In the genomic region with DNA sequence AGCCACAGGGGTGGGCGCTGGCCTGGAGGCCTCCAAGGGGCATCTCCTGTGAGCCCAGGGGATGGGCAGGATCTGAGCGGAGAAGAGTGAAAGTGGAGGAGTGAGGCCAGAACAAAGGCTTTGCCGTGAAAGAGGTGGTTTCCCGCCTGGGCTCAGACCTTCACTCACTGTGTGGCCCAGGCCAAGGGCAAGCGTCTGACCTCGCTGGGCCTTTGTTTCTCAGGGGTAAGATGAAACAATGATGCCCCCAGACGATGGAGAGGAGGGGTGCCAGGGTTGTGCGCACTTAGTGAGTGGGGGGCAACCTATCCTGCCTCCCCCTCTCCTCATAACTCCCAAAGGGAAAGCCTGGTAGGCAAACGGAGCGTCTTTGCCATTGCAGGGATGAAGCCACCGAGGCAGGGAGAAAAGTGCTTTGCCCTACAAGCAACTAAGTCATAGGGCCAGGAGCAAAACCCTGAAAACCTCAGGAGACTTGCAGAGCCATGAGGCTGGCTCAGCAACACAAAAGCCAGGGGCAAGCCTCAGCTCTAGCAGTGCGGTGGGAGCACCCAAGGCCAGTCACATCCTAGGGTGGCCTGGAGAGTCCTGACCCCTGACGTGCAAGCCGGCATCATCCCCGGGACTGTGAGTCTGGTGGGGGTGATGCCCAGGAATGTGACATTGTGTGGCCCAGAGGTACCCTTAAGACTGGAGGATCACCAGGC, we compare ENCODE assay signal across 8 cellular contexts. TPM values are rescaled to one million over a fixed set of nuclear protein-coding genes. Genes with fewer than 3 reads are reported as not detected.
A peak's percentile ranks its signal among the peaks of the same experiment; 100 is the strongest.
DNase-seq lines count a peak whose midpoint lies in the region; ATAC-seq, FAIRE-seq and TF ChIP-seq lines count a peak whose summit lies in the region.

No MANE protein-coding gene starts in this region.

- H3K9me3 ChIP-seq in heart left ventricle: no peaks in the 10 kb centered on the region
- H3K9me3 ChIP-seq in K562 (replicated peaks; ENCODE audit: control insufficient read depth, insufficient read depth, low read depth, low read length): no peaks in the 10 kb centered on the region
- H3K9me3 ChIP-seq in mucosa of stomach (ENCODE audit: control insufficient read depth, low read length): no peaks in the 10 kb centered on the region
- no peaks in the 10 kb centered on the region for H3K9me3 ChIP-seq in upper lobe of right lung

- H3K36me3 ChIP-seq in heart left ventricle (no peaks in the 10 kb centered on the region), K562 (ENCODE audit: control insufficient read depth, insufficient read depth, low read length) (0 out of 3 replicates have a peak, but pooled peaks cover under 1% of the 10 kb centered on the region), mucosa of stomach (ENCODE audit: control insufficient read depth, insufficient read depth, low read length) (no peaks in the 10 kb centered on the region), upper lobe of right lung (no peaks in the 10 kb centered on the region)

- H3K4me2 ChIP-seq in K562 (ENCODE audit: insufficient read depth, low read length): peak overlapping the region; percentile 79

- no peaks in the 10 kb centered on the region for H3K9me1 ChIP-seq in K562 (ENCODE audit: control insufficient read depth, insufficient read depth, low read length)

- TF ChIP-seq RAD21 in K562 (CRISPR knock-in tag; conservative IDR thresholded peaks at IDR 0.05 in 1 of 2, IDR thresholded peaks at IDR 0.05 in 1 of 2): no peak

- H3K79me2 ChIP-seq in K562 (ENCODE audit: control insufficient read depth, insufficient read depth, low read length): peaks cover 41% of the 10 kb centered on the region

- DNase-seq in heart left ventricle (no peak), left ventricle myocardium superior (no peak), K562 (ENCODE audit: extremely low read depth in 1 of 4, low spot score in 3 of 4) (no peak), upper lobe of right lung (no peak), GF-D8 (lab: John Stamatoyannopoulos, UW) (no peak), GM19239 (ENCODE audit: insufficient read length, low spot score) (no peak)

- peak overlapping the region in 10 of 12 donors; percentile 46 to 79 (median 68) for H3K4me3 ChIP-seq in heart left ventricle
- peak overlapping the region; percentile 68 for H3K4me3 ChIP-seq in K562
- no peak overlapping the region for H3K4me3 ChIP-seq in mucosa of stomach (ENCODE audit: low read length)
- H3K4me3 ChIP-seq in upper lobe of right lung: peak overlapping the region; percentile 57

- TF ChIP-seq EP300 in K562 (IDR thresholded peaks at IDR 0.05; ENCODE audit: low read length): no peak

- 50 to 61% (median 54%) methylated on average over 11 to 15 of the region's 15 CpGs for WGBS in heart left ventricle, 4 donors
- 43% methylated on average over 13 of the region's 15 CpGs for WGBS in K562 (ENCODE audit: insufficient coverage, low coverage, missing lambda C conversion rate)

- H3K9ac ChIP-seq in K562 (ENCODE audit: insufficient read depth in 1 of 2, low read depth in 2 of 2, low read length in 2 of 2) (peak overlapping the region; percentile 57 to 92), mucosa of stomach (ENCODE audit: low read length) (peak overlapping the region; percentile 22)

- H3K27me3 ChIP-seq in heart left ventricle: peaks cover 0 to 17% (median 5%) of the 10 kb centered on the region in 9 donors
- H3K27me3 ChIP-seq in K562 (ENCODE audit: control insufficient read depth in 2 of 2, insufficient read depth in 2 of 2, low read length in 2 of 2): no peaks in the 10 kb centered on the region
- H3K27me3 ChIP-seq in mucosa of stomach (ENCODE audit: control insufficient read depth, insufficient read depth, low read length): peaks cover 29% of the 10 kb centered on the region
- H3K27me3 ChIP-seq in upper lobe of right lung: no peaks in the 10 kb centered on the region

- POLR2A ChIA-PET in K562 (lab: Yijun Ruan, JAX): interaction anchor here (0.6 to 0.7 kb wide), 2 partner anchors 15 to 225 kb away, joined by 3 read pairs; no protein-coding TSS in a partner anchor

- TF ChIP-seq POLR2A in heart left ventricle (IDR thresholded peaks at IDR 0.05) (no peak), K562 (conservative IDR thresholded peaks at IDR 0.05) (no peak)

- peak overlapping the region; percentile 97 for H2AFZ ChIP-seq in K562 (ENCODE audit: low read depth, low read length)

- no TSS peak for BruUV-seq in K562 (replicated peaks; lab: Mats Ljungman, UMichigan)

- ATAC-seq in heart left ventricle (no peak), left ventricle myocardium superior (no peak), K562 (no peak), upper lobe of right lung (no peak), HG03565 (IDR thresholded peaks at IDR 0.05; ENCODE audit: unreplicated experiment) (no peak)

- CTCF ChIA-PET in K562 (lab: Yijun Ruan, JAX; ENCODE audit: low intra/inter-chr PET ratio): no interaction called here

- H4K20me1 ChIP-seq in K562 (replicated peaks; ENCODE audit: control insufficient read depth, insufficient read depth, low read length): no peaks in the 10 kb centered on the region; the same call in 1 of the 2 replicates

- peak overlapping the region in 11 of 12 donors; percentile 33 to 84 (median 66) for H3K27ac ChIP-seq in heart left ventricle
- peak overlapping the region; percentile 75 for H3K27ac ChIP-seq in K562 (ENCODE audit: extremely low read depth, low read depth, low read length)
- H3K27ac ChIP-seq in upper lobe of right lung: no peak overlapping the region

- TF ChIP-seq CTCF in heart left ventricle (IDR thresholded peaks at IDR 0.05) (no peak), K562 (IDR thresholded peaks at IDR 0.05 in 2 of 3, conservative IDR thresholded peaks at IDR 0.05 in 1 of 3; ENCODE audit: insufficient read depth in 2 of 3, low read depth in 1 of 3, low read length in 3 of 3) (no peak), upper lobe of right lung (IDR thresholded peaks at IDR 0.05) (no peak)

- in situ Hi-C loops in K562 (cut with MboI): no loop called here

- H3K4me1 ChIP-seq in heart left ventricle: peaks cover 1 to 44% (median 26%) of the 10 kb centered on the region in 12 donors
- peaks cover 25 to 76% of the 10 kb centered on the region in 2 experiments for H3K4me1 ChIP-seq in K562 (replicated peaks in 1 of 2; ENCODE audit: control insufficient read depth in 2 of 2, insufficient read depth in 2 of 2, low read length in 2 of 2)
- H3K4me1 ChIP-seq in mucosa of stomach (ENCODE audit: control insufficient read depth, insufficient read depth, low read length): peaks cover 12% of the 10 kb centered on the region
- H3K4me1 ChIP-seq in upper lobe of right lung: peaks cover 24% of the 10 kb centered on the region

- no peak for FAIRE-seq in K562 (lab: Jason Lieb, UNC)
- FAIRE-seq in GM19239 (lab: Jason Lieb, UNC): no peak

- intact Hi-C loops in heart left ventricle (cut with DNase I) (loop anchor here in 1 of 10 donors (5.0 to 10.0 kb wide), 2 partner anchors 117 to 211 kb away; a partner anchor contains a TSS), left ventricle myocardium superior (cut with micrococcal nuclease) (no loop called here), K562 (cut with micrococcal nuclease) (loop anchor here (10.0 kb wide), 1 partner anchor 119 kb away; a partner anchor contains a TSS), upper lobe of right lung (cut with DNase I) (no loop called here)

RNA-seq across cellular contexts. Expression of a gene that starts 0.9 kb away (rescaled TPM):
- 10 to 100 TPM in 2 of 9 donors, 1 to 10 TPM in 7; 2.9 to 15.6 (median 4.7) TPM for total RNA-seq in heart left ventricle
- 1 to 10 TPM; 5.2 to 6.7 TPM for polyA plus RNA-seq in heart left ventricle
- total RNA-seq in left ventricle myocardium superior: 5.5 TPM
- 14.9 and 42.3 TPM in 2 replicates for total RNA-seq in K562 (2011; cell fraction: chromatin; rRNA removed; ENCODE audit: low replicate concordance)
- 45.7 and 51.0 TPM in 2 replicates for total RNA-seq in K562 (2011; cell fraction: nucleolus; rRNA removed)
- total RNA-seq in K562 (2011; cell fraction: nucleoplasm; rRNA removed): 22.8 and 23.8 TPM in 2 replicates
- total RNA-seq in K562 (2014; rRNA removed): 65.6 and 79.2 TPM in 2 replicates
- total RNA-seq in K562 (2014; rRNA removed; fragmentation: Illumina TruSeq; extraction: Trizol): 6.8 and 8.8 TPM in 2 replicates
- 29.4 and 29.9 TPM in 2 replicates for total RNA-seq in K562 (2015; rRNA removed; fragmentation: Illumina TruSeq; extraction: Trizol)
- 50.2 and 52.4 TPM in 2 replicates for total RNA-seq in K562 (2021)
- polyA plus RNA-seq in K562 (2011; rRNA removed): 30.9 and 37.6 TPM in 2 replicates
- 51.3 and 126 TPM in 2 replicates for polyA plus RNA-seq in K562 (2011; cell fraction: cytosol; rRNA removed)
- 98.8 and 152 TPM in 2 replicates for polyA plus RNA-seq in K562 (2011; cell fraction: nucleus; rRNA removed)
- polyA plus RNA-seq in K562 (2012): 20.9 and 32.0 TPM in 2 replicates
- 20.3 and 36.0 TPM in 2 replicates for polyA plus RNA-seq in K562 (2014; fragmentation: Illumina TruSeq; extraction: Trizol)
- under 1 TPM; 0.70 to 0.85 TPM for polyA plus RNA-seq in K562 (2014; fragmentation: Nextera tagmentation; extraction: Ambion mirVana)
- polyA plus RNA-seq in K562 (2014; rRNA removed): 58.0 and 60.2 TPM in 2 replicates
- polyA minus RNA-seq in K562 (2011; rRNA and poly(A)+ RNA removed): 4.9 and 7.8 TPM in 2 replicates
- polyA minus RNA-seq in K562 (2011; cell fraction: cytosol; rRNA and poly(A)+ RNA removed): 17.1 and 19.4 TPM in 2 replicates
- polyA minus RNA-seq in K562 (2011; cell fraction: nucleus; rRNA and poly(A)+ RNA removed): 7.1 and 9.2 TPM in 2 replicates
- 12.4 TPM for total RNA-seq in upper lobe of right lung

RNA-seq across cellular contexts. Expression of a gene that starts 4.0 kb away (rescaled TPM):
- total RNA-seq in heart left ventricle: 10 to 100 TPM in 5 of 9 donors, 1 to 10 TPM in 4; 3.0 to 17.8 (median 10.1) TPM
- 1 to 10 TPM; 5.9 to 7.1 TPM for polyA plus RNA-seq in heart left ventricle
- total RNA-seq in left ventricle myocardium superior: 9.9 TPM
- total RNA-seq in K562 (2011; cell fraction: chromatin; rRNA removed; ENCODE audit: low replicate concordance): 274 and 684 TPM in 2 replicates
- total RNA-seq in K562 (2011; cell fraction: nucleolus; rRNA removed): 188 TPM in 2 replicates
- total RNA-seq in K562 (2011; cell fraction: nucleoplasm; rRNA removed): 175 and 176 TPM in 2 replicates
- total RNA-seq in K562 (2014; rRNA removed): 27.7 and 32.0 TPM in 2 replicates
- 11.3 and 12.0 TPM in 2 replicates for total RNA-seq in K562 (2014; rRNA removed; fragmentation: Illumina TruSeq; extraction: Trizol)
- total RNA-seq in K562 (2015; rRNA removed; fragmentation: Illumina TruSeq; extraction: Trizol): 14.0 and 15.4 TPM in 2 replicates
- 53.1 and 61.0 TPM in 2 replicates for total RNA-seq in K562 (2021)
- polyA plus RNA-seq in K562 (2011; rRNA removed): 25.2 and 34.3 TPM in 2 replicates
- 10.0 and 23.6 TPM in 2 replicates for polyA plus RNA-seq in K562 (2011; cell fraction: cytosol; rRNA removed)
- polyA plus RNA-seq in K562 (2011; cell fraction: nucleus; rRNA removed): 238 and 368 TPM in 2 replicates
- 10.8 and 25.1 TPM in 2 replicates for polyA plus RNA-seq in K562 (2012)
- polyA plus RNA-seq in K562 (2014; fragmentation: Illumina TruSeq; extraction: Trizol): 17.9 and 20.1 TPM in 2 replicates
- under 1 TPM; 0.36 to 0.45 TPM for polyA plus RNA-seq in K562 (2014; fragmentation: Nextera tagmentation; extraction: Ambion mirVana)
- polyA plus RNA-seq in K562 (2014; rRNA removed): 31.8 and 35.7 TPM in 2 replicates
- polyA minus RNA-seq in K562 (2011; rRNA and poly(A)+ RNA removed): 48.3 and 49.0 TPM in 2 replicates
- polyA minus RNA-seq in K562 (2011; cell fraction: cytosol; rRNA and poly(A)+ RNA removed): 14.8 and 14.9 TPM in 2 replicates
- polyA minus RNA-seq in K562 (2011; cell fraction: nucleus; rRNA and poly(A)+ RNA removed): 63.7 and 84.3 TPM in 2 replicates
- 26.7 TPM for total RNA-seq in upper lobe of right lung

RNA-seq across cellular contexts. Expression of a gene that starts 27.2 kb away (rescaled TPM):
- total RNA-seq in heart left ventricle (10 to 100 TPM in 1 of 9 donors, 1 to 10 TPM in 8; 4.3 to 10.0 (median 5.9) TPM), left ventricle myocardium superior (5.9 TPM), K562 (2014; rRNA removed) (10.2 and 11.5 TPM in 2 replicates), K562 (2014; rRNA removed; fragmentation: Illumina TruSeq; extraction: Trizol) (2.6 and 2.8 TPM in 2 replicates), K562 (2015; rRNA removed; fragmentation: Illumina TruSeq; extraction: Trizol) (5.2 and 5.5 TPM in 2 replicates), K562 (2021) (11.5 and 13.9 TPM in 2 replicates), upper lobe of right lung (11.3 TPM)
- polyA plus RNA-seq in heart left ventricle (1 to 10 TPM; 6.3 to 8.6 TPM), K562 (2011; rRNA removed) (7.4 and 8.1 TPM in 2 replicates), K562 (2014; fragmentation: Illumina TruSeq; extraction: Trizol) (6.3 and 8.8 TPM in 2 replicates), K562 (2014; fragmentation: Nextera tagmentation; extraction: Ambion mirVana) (under 1 TPM; 0.03 to 0.08 TPM), K562 (2014; rRNA removed) (8.4 and 8.5 TPM in 2 replicates)
- 8.8 and 18.6 TPM in 2 replicates for total RNA-seq in K562 (2011; cell fraction: chromatin; rRNA removed; ENCODE audit: low replicate concordance)
- 13.2 and 13.8 TPM in 2 replicates for total RNA-seq in K562 (2011; cell fraction: nucleolus; rRNA removed)
- total RNA-seq in K562 (2011; cell fraction: nucleoplasm; rRNA removed): 10.0 and 10.4 TPM in 2 replicates
- polyA plus RNA-seq in K562 (2011; cell fraction: cytosol; rRNA removed): 8.1 and 14.6 TPM in 2 replicates
- polyA plus RNA-seq in K562 (2011; cell fraction: nucleus; rRNA removed): 18.5 and 27.6 TPM in 2 replicates
- polyA plus RNA-seq in K562 (2012): 8.0 and 9.6 TPM in 2 replicates
- polyA minus RNA-seq in K562 (2011; rRNA and poly(A)+ RNA removed): 3.0 and 4.5 TPM in 2 replicates
- polyA minus RNA-seq in K562 (2011; cell fraction: cytosol; rRNA and poly(A)+ RNA removed): 6.2 and 7.3 TPM in 2 replicates
- polyA minus RNA-seq in K562 (2011; cell fraction: nucleus; rRNA and poly(A)+ RNA removed): 4.3 and 4.4 TPM in 2 replicates

RNA-seq across cellular contexts. Expression of a gene that starts 42.3 kb away (rescaled TPM):
- total RNA-seq in heart left ventricle (1 to 10 TPM in 4 of 9 donors, under 1 TPM in 4, not detected in 1; 0.42 to 5.7 (median 0.92) TPM), left ventricle myocardium superior (0.64 TPM), K562 (2014; rRNA removed) (0.32 and 3.8 TPM in 2 replicates), K562 (2014; rRNA removed; fragmentation: Illumina TruSeq; extraction: Trizol) (not detected in 2 replicates), K562 (2015; rRNA removed; fragmentation: Illumina TruSeq; extraction: Trizol) (0.19 TPM in 1 of 2 replicates, not detected in the other), K562 (2021) (not detected in 2 replicates), upper lobe of right lung (14.4 TPM)
- polyA plus RNA-seq in heart left ventricle (1 to 10 TPM; 2.9 to 6.4 TPM), K562 (2011; rRNA removed) (0.10 and 0.37 TPM in 2 replicates), K562 (2014; fragmentation: Illumina TruSeq; extraction: Trizol) (not detected in 2 replicates), K562 (2014; fragmentation: Nextera tagmentation; extraction: Ambion mirVana) (not detected), K562 (2014; rRNA removed) (3.2 and 3.5 TPM in 2 replicates)
- not detected in 2 replicates for total RNA-seq in K562 (2011; cell fraction: chromatin; rRNA removed; ENCODE audit: low replicate concordance)
- 4.9 and 6.3 TPM in 2 replicates for total RNA-seq in K562 (2011; cell fraction: nucleolus; rRNA removed)
- not detected in 2 replicates for total RNA-seq in K562 (2011; cell fraction: nucleoplasm; rRNA removed)
- polyA plus RNA-seq in K562 (2011; cell fraction: cytosol; rRNA removed): 1.1 and 5.8 TPM in 2 replicates
- polyA plus RNA-seq in K562 (2011; cell fraction: nucleus; rRNA removed): 1.4 and 13.8 TPM in 2 replicates
- polyA plus RNA-seq in K562 (2012): 0.87 and 1.3 TPM in 2 replicates
- polyA minus RNA-seq in K562 (2011; rRNA and poly(A)+ RNA removed): not detected in 2 replicates
- not detected in 2 replicates for polyA minus RNA-seq in K562 (2011; cell fraction: cytosol; rRNA and poly(A)+ RNA removed)
- polyA minus RNA-seq in K562 (2011; cell fraction: nucleus; rRNA and poly(A)+ RNA removed): 1.2 TPM in 1 of 2 replicates, not detected in the other

RNA-seq across cellular contexts. Expression of a gene that starts 53.6 kb away (rescaled TPM):
- 10 to 100 TPM; 27.3 to 47.8 (median 33.8) TPM for total RNA-seq in heart left ventricle
- polyA plus RNA-seq in heart left ventricle: 10 to 100 TPM; 35.9 to 38.0 TPM
- 46.5 TPM for total RNA-seq in left ventricle myocardium superior
- total RNA-seq in K562 (2011; cell fraction: chromatin; rRNA removed; ENCODE audit: low replicate concordance): 98.6 and 222 TPM in 2 replicates
- total RNA-seq in K562 (2011; cell fraction: nucleolus; rRNA removed): 116 and 124 TPM in 2 replicates
- total RNA-seq in K562 (2011; cell fraction: nucleoplasm; rRNA removed): 75.6 and 81.5 TPM in 2 replicates
- 64.3 and 74.1 TPM in 2 replicates for total RNA-seq in K562 (2014; rRNA removed)
- total RNA-seq in K562 (2014; rRNA removed; fragmentation: Illumina TruSeq; extraction: Trizol): 16.1 and 19.1 TPM in 2 replicates
- 37.3 and 37.7 TPM in 2 replicates for total RNA-seq in K562 (2015; rRNA removed; fragmentation: Illumina TruSeq; extraction: Trizol)
- total RNA-seq in K562 (2021): 64.0 and 78.9 TPM in 2 replicates
- 37.5 and 39.5 TPM in 2 replicates for polyA plus RNA-seq in K562 (2011; rRNA removed)
- polyA plus RNA-seq in K562 (2011; cell fraction: cytosol; rRNA removed): 52.0 and 57.8 TPM in 2 replicates
- polyA plus RNA-seq in K562 (2011; cell fraction: nucleus; rRNA removed): 132 and 147 TPM in 2 replicates
- 44.1 and 48.2 TPM in 2 replicates for polyA plus RNA-seq in K562 (2012)
- 20.0 and 36.3 TPM in 2 replicates for polyA plus RNA-seq in K562 (2014; fragmentation: Illumina TruSeq; extraction: Trizol)
- polyA plus RNA-seq in K562 (2014; fragmentation: Nextera tagmentation; extraction: Ambion mirVana): 1 to 10 TPM; 2.2 to 6.0 TPM
- 66.9 and 70.5 TPM in 2 replicates for polyA plus RNA-seq in K562 (2014; rRNA removed)
- 18.4 and 33.9 TPM in 2 replicates for polyA minus RNA-seq in K562 (2011; rRNA and poly(A)+ RNA removed)
- 14.4 and 22.2 TPM in 2 replicates for polyA minus RNA-seq in K562 (2011; cell fraction: cytosol; rRNA and poly(A)+ RNA removed)
- polyA minus RNA-seq in K562 (2011; cell fraction: nucleus; rRNA and poly(A)+ RNA removed): 46.2 and 62.4 TPM in 2 replicates
- 49.4 TPM for total RNA-seq in upper lobe of right lung
